In genomic region chr9:97941323-97941722, GRCh38 we compare ENCODE assay signal across 1 cellular context.
TF ChIP-seq lines count a peak whose summit lies in the region.

No MANE protein-coding gene starts in this region.

TF ChIP-seq in K562, 482 proteins besides CTCF, POLR2A, EP300 and RAD21 (continues in another document):
- TF ChIP-seq ZNF347 (CRISPR knock-in tag; IDR thresholded peaks at IDR 0.05; ENCODE audit: low read depth) (no peak), IFI16 (CRISPR knock-in tag; IDR thresholded peaks at IDR 0.05) (0 out of 2 replicates have a peak, but pooled peaks have one; percentile 39), ZNF444 (CRISPR knock-in tag; IDR thresholded peaks at IDR 0.05) (no peak), MECOM (CRISPR knock-in tag; IDR thresholded peaks at IDR 0.05) (0 out of 2 replicates have a peak, but pooled peaks have one; percentile 8), PTRF (tag; IDR thresholded peaks at IDR 0.05) (peak; percentile 73; the same call in 1 of the 2 replicates), NR4A1 (CRISPR knock-in tag; IDR thresholded peaks at IDR 0.05) (no peak), NR4A1 (tag; IDR thresholded peaks at IDR 0.05) (peak; percentile 53; the same call in 1 of the 2 replicates), ZC3H11A (IDR thresholded peaks at IDR 0.05; ENCODE audit: low read depth, low read length) (no peak), CXXC5 (CRISPR knock-in tag; IDR thresholded peaks at IDR 0.05) (peak; percentile 61), POLR3A (IDR thresholded peaks at IDR 0.05; ENCODE audit: borderline replicate concordance, extremely low read depth, insufficient read depth, insufficient read length) (no peak), RFX1 (IDR thresholded peaks at IDR 0.05) (no peak), PTTG1 (tag; IDR thresholded peaks at IDR 0.05; ENCODE audit: low read depth) (0 out of 2 replicates have a peak, but pooled peaks have one; percentile 52), ZNF311 (CRISPR knock-in tag; IDR thresholded peaks at IDR 0.05) (peak; percentile 78; the same call in 1 of the 2 replicates), DDX20 (tag; IDR thresholded peaks at IDR 0.05; ENCODE audit: low read depth) (0 out of 2 replicates have a peak, but pooled peaks have one; percentile 20), SMAD4 (CRISPR knock-in tag; conservative IDR thresholded peaks at IDR 0.05) (peak; percentile 52), POLR3G (IDR thresholded peaks at IDR 0.05; ENCODE audit: extremely low read depth, insufficient read length, insufficient replicate concordance) (no peak), XRCC5 (IDR thresholded peaks at IDR 0.05; ENCODE audit: low read depth, low read length) (no peak), ILK (tag; IDR thresholded peaks at IDR 0.05; ENCODE audit: borderline replicate concordance, low read depth) (0 out of 2 replicates have a peak, but pooled peaks have one; percentile 20), NKRF (IDR thresholded peaks at IDR 0.05; ENCODE audit: borderline replicate concordance) (peak; percentile 25; the same call in 1 of the 2 replicates), ZFP1 (CRISPR knock-in tag; IDR thresholded peaks at IDR 0.05) (no peak), RERE (CRISPR knock-in tag; IDR thresholded peaks at IDR 0.05; ENCODE audit: borderline replicate concordance) (no peak), DMBX1 (CRISPR knock-in tag; IDR thresholded peaks at IDR 0.05; ENCODE audit: borderline replicate concordance) (peak; percentile 91), ZBTB17 (CRISPR knock-in tag; IDR thresholded peaks at IDR 0.05) (0 out of 2 replicates have a peak, but pooled peaks have one; percentile 30), HSF4 (CRISPR knock-in tag; IDR thresholded peaks at IDR 0.05; ENCODE audit: borderline replicate concordance) (peak; percentile 92; the same call in 1 of the 2 replicates), CREB3 (tag; conservative IDR thresholded peaks at IDR 0.05; ENCODE audit: low read depth) (0 out of 2 replicates have a peak, but pooled peaks have one; percentile 28), ZNF316 (IDR thresholded peaks at IDR 0.05) (no peak), MTA1 (IDR thresholded peaks at IDR 0.05; ENCODE audit: borderline replicate concordance) (no peak), HNRNPH1 (optimal IDR thresholded peaks at IDR 0.05; ENCODE audit: low read depth, low read length) (no peak)
- TF ChIP-seq, protein P1, sequence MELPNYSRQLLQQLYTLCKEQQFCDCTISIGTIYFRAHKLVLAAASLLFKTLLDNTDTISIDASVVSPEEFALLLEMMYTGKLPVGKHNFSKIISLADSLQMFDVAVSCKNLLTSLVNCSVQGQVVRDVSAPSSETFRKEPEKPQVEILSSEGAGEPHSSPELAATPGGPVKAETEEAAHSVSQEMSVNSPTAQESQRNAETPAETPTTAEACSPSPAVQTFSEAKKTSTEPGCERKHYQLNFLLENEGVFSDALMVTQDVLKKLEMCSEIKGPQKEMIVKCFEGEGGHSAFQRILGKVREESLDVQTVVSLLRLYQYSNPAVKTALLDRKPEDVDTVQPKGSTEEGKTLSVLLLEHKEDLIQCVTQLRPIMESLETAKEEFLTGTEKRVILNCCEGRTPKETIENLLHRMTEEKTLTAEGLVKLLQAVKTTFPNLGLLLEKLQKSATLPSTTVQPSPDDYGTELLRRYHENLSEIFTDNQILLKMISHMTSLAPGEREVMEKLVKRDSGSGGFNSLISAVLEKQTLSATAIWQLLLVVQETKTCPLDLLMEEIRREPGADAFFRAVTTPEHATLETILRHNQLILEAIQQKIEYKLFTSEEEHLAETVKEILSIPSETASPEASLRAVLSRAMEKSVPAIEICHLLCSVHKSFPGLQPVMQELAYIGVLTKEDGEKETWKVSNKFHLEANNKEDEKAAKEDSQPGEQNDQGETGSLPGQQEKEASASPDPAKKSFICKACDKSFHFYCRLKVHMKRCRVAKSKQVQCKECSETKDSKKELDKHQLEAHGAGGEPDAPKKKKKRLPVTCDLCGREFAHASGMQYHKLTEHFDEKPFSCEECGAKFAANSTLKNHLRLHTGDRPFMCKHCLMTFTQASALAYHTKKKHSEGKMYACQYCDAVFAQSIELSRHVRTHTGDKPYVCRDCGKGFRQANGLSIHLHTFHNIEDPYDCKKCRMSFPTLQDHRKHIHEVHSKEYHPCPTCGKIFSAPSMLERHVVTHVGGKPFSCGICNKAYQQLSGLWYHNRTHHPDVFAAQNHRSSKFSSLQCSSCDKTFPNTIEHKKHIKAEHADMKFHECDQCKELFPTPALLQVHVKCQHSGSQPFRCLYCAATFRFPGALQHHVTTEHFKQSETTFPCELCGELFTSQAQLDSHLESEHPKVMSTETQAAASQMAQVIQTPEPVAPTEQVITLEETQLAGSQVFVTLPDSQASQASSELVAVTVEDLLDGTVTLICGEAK (IDR thresholded peaks at IDR 0.05), result no peak
- TF ChIP-seq, protein P1 (CRISPR knock-in tag; IDR thresholded peaks at IDR 0.05), result no peak
- TF ChIP-seq, protein P2, sequence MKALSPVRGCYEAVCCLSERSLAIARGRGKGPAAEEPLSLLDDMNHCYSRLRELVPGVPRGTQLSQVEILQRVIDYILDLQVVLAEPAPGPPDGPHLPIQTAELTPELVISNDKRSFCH (CRISPR knock-in tag; IDR thresholded peaks at IDR 0.05), result no peak
- TF ChIP-seq, protein P2 (tag; IDR thresholded peaks at IDR 0.05), result peak; percentile 73
- TF ChIP-seq, protein P3, sequence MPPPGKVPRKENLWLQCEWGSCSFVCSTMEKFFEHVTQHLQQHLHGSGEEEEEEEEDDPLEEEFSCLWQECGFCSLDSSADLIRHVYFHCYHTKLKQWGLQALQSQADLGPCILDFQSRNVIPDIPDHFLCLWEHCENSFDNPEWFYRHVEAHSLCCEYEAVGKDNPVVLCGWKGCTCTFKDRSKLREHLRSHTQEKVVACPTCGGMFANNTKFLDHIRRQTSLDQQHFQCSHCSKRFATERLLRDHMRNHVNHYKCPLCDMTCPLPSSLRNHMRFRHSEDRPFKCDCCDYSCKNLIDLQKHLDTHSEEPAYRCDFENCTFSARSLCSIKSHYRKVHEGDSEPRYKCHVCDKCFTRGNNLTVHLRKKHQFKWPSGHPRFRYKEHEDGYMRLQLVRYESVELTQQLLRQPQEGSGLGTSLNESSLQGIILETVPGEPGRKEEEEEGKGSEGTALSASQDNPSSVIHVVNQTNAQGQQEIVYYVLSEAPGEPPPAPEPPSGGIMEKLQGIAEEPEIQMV (tag; conservative IDR thresholded peaks at IDR 0.05; ENCODE audit: low read depth), result no peak
- TF ChIP-seq, protein P4, sequence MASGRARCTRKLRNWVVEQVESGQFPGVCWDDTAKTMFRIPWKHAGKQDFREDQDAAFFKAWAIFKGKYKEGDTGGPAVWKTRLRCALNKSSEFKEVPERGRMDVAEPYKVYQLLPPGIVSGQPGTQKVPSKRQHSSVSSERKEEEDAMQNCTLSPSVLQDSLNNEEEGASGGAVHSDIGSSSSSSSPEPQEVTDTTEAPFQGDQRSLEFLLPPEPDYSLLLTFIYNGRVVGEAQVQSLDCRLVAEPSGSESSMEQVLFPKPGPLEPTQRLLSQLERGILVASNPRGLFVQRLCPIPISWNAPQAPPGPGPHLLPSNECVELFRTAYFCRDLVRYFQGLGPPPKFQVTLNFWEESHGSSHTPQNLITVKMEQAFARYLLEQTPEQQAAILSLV (tag; IDR thresholded peaks at IDR 0.05), result peak; percentile 35; the same call in 1 of the 2 replicates
- TF ChIP-seq, protein P5, sequence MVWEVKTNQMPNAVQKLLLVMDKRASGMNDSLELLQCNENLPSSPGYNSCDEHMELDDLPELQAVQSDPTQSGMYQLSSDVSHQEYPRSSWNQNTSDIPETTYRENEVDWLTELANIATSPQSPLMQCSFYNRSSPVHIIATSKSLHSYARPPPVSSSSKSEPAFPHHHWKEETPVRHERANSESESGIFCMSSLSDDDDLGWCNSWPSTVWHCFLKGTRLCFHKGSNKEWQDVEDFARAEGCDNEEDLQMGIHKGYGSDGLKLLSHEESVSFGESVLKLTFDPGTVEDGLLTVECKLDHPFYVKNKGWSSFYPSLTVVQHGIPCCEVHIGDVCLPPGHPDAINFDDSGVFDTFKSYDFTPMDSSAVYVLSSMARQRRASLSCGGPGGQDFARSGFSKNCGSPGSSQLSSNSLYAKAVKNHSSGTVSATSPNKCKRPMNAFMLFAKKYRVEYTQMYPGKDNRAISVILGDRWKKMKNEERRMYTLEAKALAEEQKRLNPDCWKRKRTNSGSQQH (CRISPR knock-in tag; IDR thresholded peaks at IDR 0.05), result no peak
